Comparison of ENCODE assay signal across 11 cellular contexts in the genomic region with DNA sequence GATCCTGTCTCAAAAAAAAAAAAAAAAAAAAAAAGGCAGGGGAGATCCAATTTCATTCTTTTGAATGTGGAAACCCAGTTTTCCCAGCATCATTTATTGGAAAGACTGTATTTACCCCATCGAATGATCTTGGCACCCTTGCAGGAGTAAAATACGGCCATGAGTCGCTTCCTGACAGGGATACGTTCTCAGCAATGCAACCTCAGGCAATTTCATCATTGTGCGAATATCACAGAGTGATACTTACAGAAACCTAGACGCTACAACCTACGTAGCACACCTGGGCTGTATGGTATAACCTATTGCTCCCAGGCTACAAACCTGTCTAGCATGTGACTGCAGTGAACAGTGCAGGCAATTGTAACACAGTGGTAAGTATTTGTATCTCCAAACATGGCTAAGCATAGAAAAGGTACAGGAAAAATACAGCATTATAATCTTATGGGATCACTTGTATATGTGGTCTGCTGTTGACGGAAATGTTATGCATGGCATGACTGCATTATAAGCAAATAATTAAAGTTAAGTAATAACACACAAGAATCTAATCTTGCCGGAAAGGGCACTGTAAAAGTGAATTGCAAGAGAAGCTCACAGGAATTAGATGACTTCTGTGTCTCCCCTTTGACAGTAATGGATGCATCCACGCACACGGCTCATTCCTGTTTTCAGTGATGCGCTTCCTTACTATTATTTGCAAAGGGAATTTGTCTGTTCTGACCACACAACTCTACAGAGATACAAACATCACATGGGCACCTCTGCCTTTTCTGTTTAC. TPM values are rescaled to one million over a fixed set of nuclear protein-coding genes. Genes with fewer than 3 reads are reported as not detected.
DNase-seq lines count a peak whose midpoint lies in the region; ATAC-seq and TF ChIP-seq lines count a peak whose summit lies in the region.
"Had no signal": no experiment of that assay in that cellular context is flagged by ENCODE, and none has a peak within 500 bp of the region (broad histone marks: within the 10 kb centered on the region; RNA-seq: fewer than 3 reads in every experiment).

No MANE protein-coding gene starts in this region.

- no peak for TF ChIP-seq CTCF in fibroblast of pulmonary artery (IDR thresholded peaks at IDR 0.05; ENCODE audit: low read length, missing control alignments)
- no peak for TF ChIP-seq CTCF in vagina (IDR thresholded peaks at IDR 0.05)

- peak overlapping the region; percentile 88 for H3K4me3 Mint-ChIP-seq in T-helper 17 cell

- H3K27me3 ChIP-seq in stomach smooth muscle (ENCODE audit: control insufficient read depth in 1 of 2, insufficient read depth in 2 of 2, low read length in 2 of 2): no peaks in the 10 kb centered on the region
- H3K27me3 ChIP-seq in vagina: no peaks in the 10 kb centered on the region

- H3K9me3 ChIP-seq in T-helper 17 cell (ENCODE audit: control insufficient read depth, low read length, poor library complexity, severe bottlenecking) (no peaks in the 10 kb centered on the region), stomach smooth muscle (ENCODE audit: control insufficient read depth in 2 of 2, low read length in 2 of 2) (no peaks in the 10 kb centered on the region), vagina (no peaks in the 10 kb centered on the region)

- intact Hi-C loops in vagina (cut with DNase I): no loop called here

- no peak for TF ChIP-seq POLR2A in vagina (IDR thresholded peaks at IDR 0.05)

- H3K4me1 ChIP-seq in stomach smooth muscle (ENCODE audit: control insufficient read depth, insufficient read depth, low read length): peaks cover 41% of the 10 kb centered on the region
- peaks cover 37% of the 10 kb centered on the region for H3K4me1 ChIP-seq in vagina

- ATAC-seq in T-helper 17 cell (no peak), HG03025 (IDR thresholded peaks at IDR 0.05; ENCODE audit: low FRiP score, unreplicated experiment) (no peak)

- H3K27ac Mint-ChIP-seq in T-helper 17 cell: peak overlapping the region; percentile 92

- peaks cover 20% of the 10 kb centered on the region for H3K4me1 Mint-ChIP-seq in T-helper 17 cell

- H3K36me3 ChIP-seq in stomach smooth muscle (ENCODE audit: control insufficient read depth in 2 of 2, insufficient read depth in 2 of 2, low read length in 2 of 2): no peaks in the 10 kb centered on the region
- no peaks in the 10 kb centered on the region for H3K36me3 ChIP-seq in vagina

- no peak overlapping the region for H3K4me3 ChIP-seq in fibroblast of pulmonary artery (replicated peaks; ENCODE audit: low read depth, low read length)
- no peak overlapping the region for H3K4me3 ChIP-seq in stomach smooth muscle (ENCODE audit: low read length in 2 of 2)
- H3K4me3 ChIP-seq in vagina: no peak overlapping the region

- no peaks in the 10 kb centered on the region for H3K36me3 Mint-ChIP-seq in T-helper 17 cell (ENCODE audit: low read depth)
- H3K36me3 Mint-ChIP-seq: activated CD8-positive, alpha-beta memory T cell treated with anti-CD3 and anti-CD28 coated beads, Interleukin-2, amount 10 ng/mL, durations not matched to agents 7 days and 5 days; memory B cell had no signal

- peak overlapping the region; percentile 45 to 76 for H3K9ac ChIP-seq in stomach smooth muscle (ENCODE audit: low read length in 2 of 2)

- H3K27ac ChIP-seq in stomach smooth muscle (ENCODE audit: low read length): peak overlapping the region; percentile 96
- H3K27ac ChIP-seq in vagina: no peak overlapping the region

- H3K27me3 Mint-ChIP-seq in T-helper 17 cell: no peaks in the 10 kb centered on the region
- H3K27me3 Mint-ChIP-seq: memory B cell had no signal

- peak; percentile 75 for DNase-seq in NCI-H2107 treated with DMSO at 0.1 percent for 48 hours (lab: John Stamatoyannopoulos, UW; ENCODE audit: unreplicated experiment)
- DNase-seq in NCI-H2107 (lab: John Stamatoyannopoulos, UW): no peak
- no peak for DNase-seq in T-helper 17 cell
- peak; percentile 78 for DNase-seq in fibroblast of pulmonary artery (ENCODE audit: low read depth)
- DNase-seq in NCI-H748 treated with DMSO at 0.1 percent for 48 hours (lab: John Stamatoyannopoulos, UW): no peak
- DNase-seq in vagina (ENCODE audit: extremely low spot score in 2 of 2): no peak
- DNase-seq: stimulated activated CD4-positive, alpha-beta T cell treated with anti-CD3 and anti-CD28 coated beads, Interleukin-4, amount 100 ng/mL, for 24 hours had no signal

RNA-seq across cellular contexts. Expression of a gene that starts 24.0 kb away (rescaled TPM):
- total RNA-seq in T-helper 17 cell (10 to 100 TPM in 1 of 2 donors, 1 to 10 TPM in 1; 9.0 to 23.3 TPM), vagina (12.0 TPM)

RNA-seq across cellular contexts. Expression of a gene that starts 49.2 kb away (rescaled TPM):
- not detected for total RNA-seq in T-helper 17 cell
- total RNA-seq in vagina: not detected
- total RNA-seq: activated CD8-positive, alpha-beta memory T cell treated with anti-CD3 and anti-CD28 coated beads, Interleukin-2, amount 10 ng/mL, durations not matched to agents 7 days and 5 days had no signal

Comparison
In these comparisons a context has a peak if more than half of its experiments do, and no peak if none do; other contexts are left out.
1. DNase-seq: peak in NCI-H2107 treated with DMSO at 0.1 percent for 48 hours (single experiment) and fibroblast of pulmonary artery (single experiment); none in NCI-H2107 (single experiment), T-helper 17 cell (0 of 3), NCI-H748 treated with DMSO at 0.1 percent for 48 hours (single experiment) and vagina (0 of 2).